Comparison of ENCODE assay signal across 1 cellular context in the genomic region with DNA sequence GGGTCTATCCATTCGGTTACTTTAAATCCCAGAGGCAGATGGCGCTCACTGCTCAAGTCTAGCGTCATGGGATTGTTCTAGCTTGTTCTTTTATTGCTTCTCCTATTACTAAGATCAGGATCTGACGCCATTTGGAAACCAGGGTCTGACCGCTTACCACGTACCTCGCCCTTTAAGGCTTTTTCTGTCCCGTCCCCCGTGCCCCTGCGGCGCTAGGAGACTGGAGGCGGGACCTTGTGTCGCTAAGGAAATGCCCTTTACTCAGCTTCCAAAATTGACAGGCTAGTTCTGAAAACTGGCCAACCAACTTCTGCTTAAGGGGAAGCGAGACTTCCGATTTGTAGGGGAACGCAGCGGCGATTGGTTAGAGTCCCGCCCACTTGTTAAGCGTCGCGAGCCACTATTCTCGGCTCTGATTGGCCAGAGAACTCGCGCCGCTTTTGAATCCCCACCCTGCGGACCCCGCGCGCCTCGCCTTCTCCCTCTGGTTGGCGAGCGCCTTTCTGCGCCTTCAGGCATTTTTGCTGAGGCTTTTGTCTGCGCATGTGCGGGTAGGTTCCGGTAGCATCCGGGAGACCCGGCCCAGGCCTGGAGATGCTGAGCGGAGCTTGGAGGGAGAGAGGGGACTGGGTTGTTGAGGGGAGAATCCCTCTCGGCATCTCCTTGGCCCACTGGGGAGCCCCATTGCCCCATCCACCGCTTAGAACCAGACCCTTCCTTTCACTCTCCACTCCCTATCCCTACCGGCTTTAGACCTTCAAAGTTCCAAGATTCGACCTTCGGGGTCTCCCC.
TF ChIP-seq lines count a peak whose summit lies in the region.

No MANE protein-coding gene starts in this region.

TF ChIP-seq in HepG2, 621 proteins besides CTCF, POLR2A, EP300 and RAD21 (continued from another document and continues in another):
- TF ChIP-seq, protein P1, sequence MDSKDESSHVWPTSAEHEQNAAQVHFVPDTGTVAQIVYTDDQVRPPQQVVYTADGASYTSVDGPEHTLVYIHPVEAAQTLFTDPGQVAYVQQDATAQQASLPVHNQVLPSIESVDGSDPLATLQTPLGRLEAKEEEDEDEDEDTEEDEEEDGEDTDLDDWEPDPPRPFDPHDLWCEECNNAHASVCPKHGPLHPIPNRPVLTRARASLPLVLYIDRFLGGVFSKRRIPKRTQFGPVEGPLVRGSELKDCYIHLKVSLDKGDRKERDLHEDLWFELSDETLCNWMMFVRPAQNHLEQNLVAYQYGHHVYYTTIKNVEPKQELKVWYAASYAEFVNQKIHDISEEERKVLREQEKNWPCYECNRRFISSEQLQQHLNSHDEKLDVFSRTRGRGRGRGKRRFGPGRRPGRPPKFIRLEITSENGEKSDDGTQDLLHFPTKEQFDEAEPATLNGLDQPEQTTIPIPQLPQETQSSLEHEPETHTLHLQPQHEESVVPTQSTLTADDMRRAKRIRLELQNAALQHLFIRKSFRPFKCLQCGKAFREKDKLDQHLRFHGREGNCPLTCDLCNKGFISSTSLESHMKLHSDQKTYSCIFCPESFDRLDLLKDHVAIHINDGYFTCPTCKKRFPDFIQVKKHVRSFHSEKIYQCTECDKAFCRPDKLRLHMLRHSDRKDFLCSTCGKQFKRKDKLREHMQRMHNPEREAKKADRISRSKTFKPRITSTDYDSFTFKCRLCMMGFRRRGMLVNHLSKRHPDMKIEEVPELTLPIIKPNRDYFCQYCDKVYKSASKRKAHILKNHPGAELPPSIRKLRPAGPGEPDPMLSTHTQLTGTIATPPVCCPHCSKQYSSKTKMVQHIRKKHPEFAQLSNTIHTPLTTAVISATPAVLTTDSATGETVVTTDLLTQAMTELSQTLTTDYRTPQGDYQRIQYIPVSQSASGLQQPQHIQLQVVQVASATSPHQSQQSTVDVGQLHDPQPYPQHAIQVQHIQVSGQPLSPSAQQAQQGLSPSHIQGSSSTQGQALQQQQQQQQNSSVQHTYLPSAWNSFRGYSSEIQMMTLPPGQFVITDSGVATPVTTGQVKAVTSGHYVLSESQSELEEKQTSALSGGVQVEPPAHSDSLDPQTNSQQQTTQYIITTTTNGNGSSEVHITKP (CRISPR knock-in tag; IDR thresholded peaks at IDR 0.05; ENCODE audit: low read depth), result no peak
- TF ChIP-seq GTF2F1 (IDR thresholded peaks at IDR 0.05; ENCODE audit: low read length) (no peak), TMF1 (CRISPR knock-in tag; IDR thresholded peaks at IDR 0.05; ENCODE audit: low read depth) (0 out of 2 replicates have a peak, but pooled peaks have one; percentile 69), HIVEP1 (CRISPR knock-in tag; IDR thresholded peaks at IDR 0.05) (peak; percentile 67; the same call in 1 of the 2 replicates), GATAD1 (CRISPR knock-in tag; IDR thresholded peaks at IDR 0.05) (peak; percentile 96), PHB2 (IDR thresholded peaks at IDR 0.05; ENCODE audit: partially characterized antibody) (no peak), FOXP1 (IDR thresholded peaks at IDR 0.05) (no peak), FOXP1 (CRISPR knock-in tag; IDR thresholded peaks at IDR 0.05) (no peak), NPAS2 (CRISPR knock-in tag; IDR thresholded peaks at IDR 0.05; ENCODE audit: borderline replicate concordance) (no peak), NCOA1 (CRISPR knock-in tag; IDR thresholded peaks at IDR 0.05) (no peak), BORCS8-MEF2B (CRISPR knock-in tag; IDR thresholded peaks at IDR 0.05) (peak; percentile 99), TCF7 (IDR thresholded peaks at IDR 0.05; ENCODE audit: low read depth) (no peak), PRMT3 (CRISPR knock-in tag; IDR thresholded peaks at IDR 0.05; ENCODE audit: borderline replicate concordance, low read depth) (no peak; the same call in 1 of the 2 replicates), EED (CRISPR knock-in tag; IDR thresholded peaks at IDR 0.05) (no peak), POLR2AphosphoS5 (IDR thresholded peaks at IDR 0.05; ENCODE audit: low read depth, low read length) (peak; percentile 52), KDM1A (CRISPR knock-in tag; IDR thresholded peaks at IDR 0.05) (no peak), ELF3 (CRISPR knock-in tag; IDR thresholded peaks at IDR 0.05) (no peak; the same call in 1 of the 2 replicates), HOXA9 (CRISPR knock-in tag; IDR thresholded peaks at IDR 0.05; ENCODE audit: borderline replicate concordance) (peak; percentile 89; the same call in 1 of the 2 replicates), KDM5B (CRISPR knock-in tag; IDR thresholded peaks at IDR 0.05; ENCODE audit: borderline replicate concordance) (peak; percentile 72; the same call in 1 of the 2 replicates), ZNF563 (CRISPR knock-in tag; IDR thresholded peaks at IDR 0.05) (peak; percentile 59; the same call in 1 of the 2 replicates), ZSCAN31 (CRISPR knock-in tag; IDR thresholded peaks at IDR 0.05; ENCODE audit: low read depth) (0 out of 2 replicates have a peak, but pooled peaks have one; percentile 37), ZNF501 (CRISPR knock-in tag; IDR thresholded peaks at IDR 0.05) (peak; percentile 68), ZMYM4 (CRISPR knock-in tag; IDR thresholded peaks at IDR 0.05) (peak; percentile 84; the same call in 1 of the 2 replicates), ZNF44 (CRISPR knock-in tag; IDR thresholded peaks at IDR 0.05) (no peak), ZNF75D (CRISPR knock-in tag; IDR thresholded peaks at IDR 0.05; ENCODE audit: borderline replicate concordance) (no peak), RBAK (CRISPR knock-in tag; IDR thresholded peaks at IDR 0.05) (no peak), ZFY (CRISPR knock-in tag; IDR thresholded peaks at IDR 0.05) (peak; percentile 49; the same call in 1 of the 2 replicates), ZFP36 (IDR thresholded peaks at IDR 0.05; ENCODE audit: borderline replicate concordance, low read depth, low read length, partially characterized antibody) (no peak), ZNF251 (CRISPR knock-in tag; IDR thresholded peaks at IDR 0.05) (no peak), TSC22D2 (CRISPR knock-in tag; IDR thresholded peaks at IDR 0.05; ENCODE audit: borderline replicate concordance) (no peak; the same call in 1 of the 2 replicates), ERF (CRISPR knock-in tag; IDR thresholded peaks at IDR 0.05) (peak; percentile 25)
- TF ChIP-seq, protein P2, sequence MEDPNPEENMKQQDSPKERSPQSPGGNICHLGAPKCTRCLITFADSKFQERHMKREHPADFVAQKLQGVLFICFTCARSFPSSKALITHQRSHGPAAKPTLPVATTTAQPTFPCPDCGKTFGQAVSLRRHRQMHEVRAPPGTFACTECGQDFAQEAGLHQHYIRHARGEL (CRISPR knock-in tag; IDR thresholded peaks at IDR 0.05), result no peak
- TF ChIP-seq, protein P3, sequence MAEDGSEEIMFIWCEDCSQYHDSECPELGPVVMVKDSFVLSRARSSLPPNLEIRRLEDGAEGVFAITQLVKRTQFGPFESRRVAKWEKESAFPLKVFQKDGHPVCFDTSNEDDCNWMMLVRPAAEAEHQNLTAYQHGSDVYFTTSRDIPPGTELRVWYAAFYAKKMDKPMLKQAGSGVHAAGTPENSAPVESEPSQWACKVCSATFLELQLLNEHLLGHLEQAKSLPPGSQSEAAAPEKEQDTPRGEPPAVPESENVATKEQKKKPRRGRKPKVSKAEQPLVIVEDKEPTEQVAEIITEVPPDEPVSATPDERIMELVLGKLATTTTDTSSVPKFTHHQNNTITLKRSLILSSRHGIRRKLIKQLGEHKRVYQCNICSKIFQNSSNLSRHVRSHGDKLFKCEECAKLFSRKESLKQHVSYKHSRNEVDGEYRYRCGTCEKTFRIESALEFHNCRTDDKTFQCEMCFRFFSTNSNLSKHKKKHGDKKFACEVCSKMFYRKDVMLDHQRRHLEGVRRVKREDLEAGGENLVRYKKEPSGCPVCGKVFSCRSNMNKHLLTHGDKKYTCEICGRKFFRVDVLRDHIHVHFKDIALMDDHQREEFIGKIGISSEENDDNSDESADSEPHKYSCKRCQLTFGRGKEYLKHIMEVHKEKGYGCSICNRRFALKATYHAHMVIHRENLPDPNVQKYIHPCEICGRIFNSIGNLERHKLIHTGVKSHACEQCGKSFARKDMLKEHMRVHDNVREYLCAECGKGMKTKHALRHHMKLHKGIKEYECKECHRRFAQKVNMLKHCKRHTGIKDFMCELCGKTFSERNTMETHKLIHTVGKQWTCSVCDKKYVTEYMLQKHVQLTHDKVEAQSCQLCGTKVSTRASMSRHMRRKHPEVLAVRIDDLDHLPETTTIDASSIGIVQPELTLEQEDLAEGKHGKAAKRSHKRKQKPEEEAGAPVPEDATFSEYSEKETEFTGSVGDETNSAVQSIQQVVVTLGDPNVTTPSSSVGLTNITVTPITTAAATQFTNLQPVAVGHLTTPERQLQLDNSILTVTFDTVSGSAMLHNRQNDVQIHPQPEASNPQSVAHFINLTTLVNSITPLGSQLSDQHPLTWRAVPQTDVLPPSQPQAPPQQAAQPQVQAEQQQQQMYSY (CRISPR knock-in tag; IDR thresholded peaks at IDR 0.05), result 0 out of 2 replicates have a peak, but pooled peaks have one; percentile 19
- TF ChIP-seq, protein P4, sequence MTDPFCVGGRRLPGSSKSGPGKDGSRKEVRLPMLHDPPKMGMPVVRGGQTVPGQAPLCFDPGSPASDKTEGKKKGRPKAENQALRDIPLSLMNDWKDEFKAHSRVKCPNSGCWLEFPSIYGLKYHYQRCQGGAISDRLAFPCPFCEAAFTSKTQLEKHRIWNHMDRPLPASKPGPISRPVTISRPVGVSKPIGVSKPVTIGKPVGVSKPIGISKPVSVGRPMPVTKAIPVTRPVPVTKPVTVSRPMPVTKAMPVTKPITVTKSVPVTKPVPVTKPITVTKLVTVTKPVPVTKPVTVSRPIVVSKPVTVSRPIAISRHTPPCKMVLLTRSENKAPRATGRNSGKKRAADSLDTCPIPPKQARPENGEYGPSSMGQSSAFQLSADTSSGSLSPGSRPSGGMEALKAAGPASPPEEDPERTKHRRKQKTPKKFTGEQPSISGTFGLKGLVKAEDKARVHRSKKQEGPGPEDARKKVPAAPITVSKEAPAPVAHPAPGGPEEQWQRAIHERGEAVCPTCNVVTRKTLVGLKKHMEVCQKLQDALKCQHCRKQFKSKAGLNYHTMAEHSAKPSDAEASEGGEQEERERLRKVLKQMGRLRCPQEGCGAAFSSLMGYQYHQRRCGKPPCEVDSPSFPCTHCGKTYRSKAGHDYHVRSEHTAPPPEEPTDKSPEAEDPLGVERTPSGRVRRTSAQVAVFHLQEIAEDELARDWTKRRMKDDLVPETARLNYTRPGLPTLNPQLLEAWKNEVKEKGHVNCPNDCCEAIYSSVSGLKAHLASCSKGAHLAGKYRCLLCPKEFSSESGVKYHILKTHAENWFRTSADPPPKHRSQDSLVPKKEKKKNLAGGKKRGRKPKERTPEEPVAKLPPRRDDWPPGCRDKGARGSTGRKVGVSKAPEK (CRISPR knock-in tag; IDR thresholded peaks at IDR 0.05; ENCODE audit: borderline replicate concordance), result no peak
- TF ChIP-seq, protein P5, sequence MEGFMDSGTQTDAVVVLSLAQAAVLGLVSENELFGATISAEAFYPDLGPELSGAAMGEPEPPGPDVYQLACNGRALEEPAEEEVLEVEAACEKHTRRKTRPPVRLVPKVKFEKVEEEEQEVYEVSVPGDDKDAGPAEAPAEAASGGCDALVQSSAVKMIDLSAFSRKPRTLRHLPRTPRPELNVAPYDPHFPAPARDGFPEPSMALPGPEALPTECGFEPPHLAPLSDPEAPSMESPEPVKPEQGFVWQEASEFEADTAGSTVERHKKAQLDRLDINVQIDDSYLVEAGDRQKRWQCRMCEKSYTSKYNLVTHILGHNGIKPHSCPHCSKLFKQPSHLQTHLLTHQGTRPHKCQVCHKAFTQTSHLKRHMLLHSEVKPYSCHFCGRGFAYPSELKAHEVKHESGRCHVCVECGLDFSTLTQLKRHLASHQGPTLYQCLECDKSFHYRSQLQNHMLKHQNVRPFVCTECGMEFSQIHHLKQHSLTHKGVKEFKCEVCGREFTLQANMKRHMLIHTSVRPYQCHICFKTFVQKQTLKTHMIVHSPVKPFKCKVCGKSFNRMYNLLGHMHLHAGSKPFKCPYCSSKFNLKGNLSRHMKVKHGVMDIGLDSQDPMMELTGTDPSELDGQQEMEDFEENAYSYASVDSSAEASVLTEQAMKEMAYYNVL (CRISPR knock-in tag; IDR thresholded peaks at IDR 0.05; ENCODE audit: borderline replicate concordance), result peak; percentile 16; the same call in 1 of the 2 replicates
- TF ChIP-seq, protein P6, sequence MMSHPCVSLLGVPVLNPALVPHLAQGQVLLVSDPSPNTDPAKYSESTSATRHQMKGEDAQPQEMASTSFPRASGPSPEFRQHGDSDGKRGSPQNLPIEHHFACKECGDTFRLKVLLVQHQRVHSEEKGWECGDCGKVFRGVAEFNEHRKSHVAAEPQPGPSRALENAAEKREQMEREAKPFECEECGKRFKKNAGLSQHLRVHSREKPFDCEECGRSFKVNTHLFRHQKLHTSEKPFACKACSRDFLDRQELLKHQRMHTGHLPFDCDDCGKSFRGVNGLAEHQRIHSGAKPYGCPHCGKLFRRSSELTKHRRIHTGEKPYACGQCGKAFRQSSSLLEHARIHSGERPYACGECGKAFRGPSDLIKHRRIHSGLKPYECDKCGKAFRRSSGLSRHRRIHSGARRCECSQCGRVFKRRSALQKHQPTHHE (CRISPR knock-in tag; IDR thresholded peaks at IDR 0.05; ENCODE audit: borderline replicate concordance), result peak; percentile 88; the same call in 1 of the 2 replicates
- TF ChIP-seq, protein P7, sequence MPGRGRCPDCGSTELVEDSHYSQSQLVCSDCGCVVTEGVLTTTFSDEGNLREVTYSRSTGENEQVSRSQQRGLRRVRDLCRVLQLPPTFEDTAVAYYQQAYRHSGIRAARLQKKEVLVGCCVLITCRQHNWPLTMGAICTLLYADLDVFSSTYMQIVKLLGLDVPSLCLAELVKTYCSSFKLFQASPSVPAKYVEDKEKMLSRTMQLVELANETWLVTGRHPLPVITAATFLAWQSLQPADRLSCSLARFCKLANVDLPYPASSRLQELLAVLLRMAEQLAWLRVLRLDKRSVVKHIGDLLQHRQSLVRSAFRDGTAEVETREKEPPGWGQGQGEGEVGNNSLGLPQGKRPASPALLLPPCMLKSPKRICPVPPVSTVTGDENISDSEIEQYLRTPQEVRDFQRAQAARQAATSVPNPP (CRISPR knock-in tag; IDR thresholded peaks at IDR 0.05), result peak; percentile 83
- TF ChIP-seq, protein P8, sequence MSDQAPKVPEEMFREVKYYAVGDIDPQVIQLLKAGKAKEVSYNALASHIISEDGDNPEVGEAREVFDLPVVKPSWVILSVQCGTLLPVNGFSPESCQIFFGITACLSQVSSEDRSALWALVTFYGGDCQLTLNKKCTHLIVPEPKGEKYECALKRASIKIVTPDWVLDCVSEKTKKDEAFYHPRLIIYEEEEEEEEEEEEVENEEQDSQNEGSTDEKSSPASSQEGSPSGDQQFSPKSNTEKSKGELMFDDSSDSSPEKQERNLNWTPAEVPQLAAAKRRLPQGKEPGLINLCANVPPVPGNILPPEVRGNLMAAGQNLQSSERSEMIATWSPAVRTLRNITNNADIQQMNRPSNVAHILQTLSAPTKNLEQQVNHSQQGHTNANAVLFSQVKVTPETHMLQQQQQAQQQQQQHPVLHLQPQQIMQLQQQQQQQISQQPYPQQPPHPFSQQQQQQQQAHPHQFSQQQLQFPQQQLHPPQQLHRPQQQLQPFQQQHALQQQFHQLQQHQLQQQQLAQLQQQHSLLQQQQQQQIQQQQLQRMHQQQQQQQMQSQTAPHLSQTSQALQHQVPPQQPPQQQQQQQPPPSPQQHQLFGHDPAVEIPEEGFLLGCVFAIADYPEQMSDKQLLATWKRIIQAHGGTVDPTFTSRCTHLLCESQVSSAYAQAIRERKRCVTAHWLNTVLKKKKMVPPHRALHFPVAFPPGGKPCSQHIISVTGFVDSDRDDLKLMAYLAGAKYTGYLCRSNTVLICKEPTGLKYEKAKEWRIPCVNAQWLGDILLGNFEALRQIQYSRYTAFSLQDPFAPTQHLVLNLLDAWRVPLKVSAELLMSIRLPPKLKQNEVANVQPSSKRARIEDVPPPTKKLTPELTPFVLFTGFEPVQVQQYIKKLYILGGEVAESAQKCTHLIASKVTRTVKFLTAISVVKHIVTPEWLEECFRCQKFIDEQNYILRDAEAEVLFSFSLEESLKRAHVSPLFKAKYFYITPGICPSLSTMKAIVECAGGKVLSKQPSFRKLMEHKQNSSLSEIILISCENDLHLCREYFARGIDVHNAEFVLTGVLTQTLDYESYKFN (CRISPR knock-in tag; conservative IDR thresholded peaks at IDR 0.05), result 0 out of 2 replicates have a peak, but pooled peaks have one; percentile 27
